10 cellular contexts compared by ENCODE assay signal in genomic region chr3:75623656-75624055, GRCh38. TPM values are rescaled to one million over a fixed set of nuclear protein-coding genes. Genes with fewer than 3 reads are reported as not detected.
"Had no signal": no experiment of that assay in that cellular context is flagged by ENCODE, and none has a peak within 500 bp of the region (broad histone marks: within the 10 kb centered on the region; RNA-seq: fewer than 3 reads in every experiment).

No MANE protein-coding gene starts in this region.

RNA-seq across cellular contexts. Expression of gene FRG2C, which starts 40.5 kb away (rescaled TPM):
- total RNA-seq: OCI-LY7, PC-3, PC-9, Peyer's patch, Right ventricle myocardium inferior, Right ventricle myocardium superior, RPMI7951, SJCRH30, SJSA1 had no signal
- polyA plus RNA-seq: SK-N-SH had no signal
